In genomic region chr1:235454021-235454420, GRCh38 we compare ENCODE assay signal across 29 cellular contexts.
"Had no signal": no experiment of that assay in that cellular context is flagged by ENCODE, and none has a peak within 500 bp of the region (broad histone marks: within the 10 kb centered on the region; RNA-seq: fewer than 3 reads in every experiment).

No MANE protein-coding gene starts in this region.

- H3K4me1 ChIP-seq: ascending aorta, body of pancreas, breast epithelium had no signal

- H3K4me3 ChIP-seq: adrenal gland, ascending aorta, body of pancreas, breast epithelium, cardiac muscle cell had no signal

- H3K27ac ChIP-seq: adrenal gland, ascending aorta, body of pancreas, brain microvascular endothelial cell, breast epithelium, cardiac muscle cell had no signal

- DNase-seq: activated effector memory CD4-positive, alpha-beta T cell treated with anti-CD3 and anti-CD28 coated beads, Interleukin-2, amount 50 U/mL, for 16 hours; activated effector memory CD4-positive, alpha-beta T cell treated with Interleukin-2 at 50 U/mL for 16 hours; activated gamma-delta T cell; activated gamma-delta T cell treated with Interleukin-2 at 50 U/mL for 16 hours; activated naive CD4-positive, alpha-beta T cell; activated naive CD4-positive, alpha-beta T cell treated with anti-CD3 and anti-CD28 coated beads for 36 hours; activated naive CD4-positive, alpha-beta T cell treated with anti-CD3 and anti-CD28 coated beads, Interleukin-2, amount 10 ng/mL, durations not matched to agents 7 days and 5 days; activated naive CD4-positive, alpha-beta T cell treated with Interleukin-2 at 50 U/mL for 16 hours; activated naive CD8-positive, alpha-beta T cell treated with anti-CD3 and anti-CD28 coated beads for 36 hours; activated naive CD8-positive, alpha-beta T cell treated with anti-CD3 and anti-CD28 coated beads, Interleukin-2, amount 10 ng/mL, durations not matched to agents 7 days and 5 days; activated naive CD8-positive, alpha-beta T cell treated with anti-CD3 and anti-CD28 coated beads, Interleukin-2, amount 50 U/mL, for 24 hours; activated T-cell treated with anti-CD3 and anti-CD28 coated beads, Interleukin-2, amount 50 U/mL, for 1 hour; activated T-cell treated with anti-CD3 and anti-CD28 coated beads, Interleukin-2, amount 50 U/mL, for 24 hours; activated T-cell treated with anti-CD3 and anti-CD28 coated beads, Interleukin-2, amount 50 U/mL, for 4 hours; activated T-cell treated with anti-CD3 and anti-CD28 coated beads, Interleukin-2, amount 50 U/mL, for 48 hours; activated T-cell treated with anti-CD3 and anti-CD28 coated beads, Interleukin-2, amount 50 U/mL, for 72 hours; adrenal gland; amniotic stem cell; amygdala; anterior cingulate cortex; aorta; body of pancreas; brain microvascular endothelial cell; caudate nucleus; central memory CD4-positive, alpha-beta T cell; cerebellar nuclear complex had no signal

- H3K9me3 ChIP-seq: adrenal gland, ascending aorta, body of pancreas, breast epithelium had no signal

- H3K27me3 ChIP-seq: adrenal gland, ascending aorta, body of pancreas, brain microvascular endothelial cell, breast epithelium, cardiac muscle cell had no signal

- H3K36me3 ChIP-seq: breast epithelium had no signal
